In genomic region chr17:47650525-47651522, GRCh38 we compare ENCODE assay signal across 8 cellular contexts. TPM values are rescaled to one million over a fixed set of nuclear protein-coding genes. Genes with fewer than 3 reads are reported as not detected.
DNase-seq lines count a peak whose midpoint lies in the region; TF ChIP-seq lines count a peak whose summit lies in the region.

No MANE protein-coding gene starts in this region.

- H3K4me3 ChIP-seq in fibroblast of villous mesenchyme (ENCODE audit: low read depth, low read length): peak overlapping the region; percentile 79
- peak overlapping the region; percentile 88 for H3K4me3 ChIP-seq in neural cell (ENCODE audit: low read length)

- H3F3A ChIP-seq in neural cell (ENCODE audit: insufficient read depth, low read length, poor library complexity, severe bottlenecking): no peaks in the 10 kb centered on the region

- H3K27me3 ChIP-seq in neural cell (ENCODE audit: insufficient read depth, low read depth, low read length): no peaks in the 10 kb centered on the region

- no peaks in the 10 kb centered on the region for H3K27me3 Mint-ChIP-seq in stimulated activated naive CD8-positive, alpha-beta T cell treated with anti-CD3 and anti-CD28 coated beads, Interleukin-15, Interleukin-2, amounts not matched to agents 100 ng/mL and 50 ng/mL, for 24 hours

- H3K9me3 ChIP-seq in neural cell (ENCODE audit: low read length): no peaks in the 10 kb centered on the region

- H3K27ac Mint-ChIP-seq in stimulated activated naive CD8-positive, alpha-beta T cell treated with anti-CD3 and anti-CD28 coated beads, Interleukin-15, Interleukin-2, amounts not matched to agents 100 ng/mL and 50 ng/mL, for 24 hours: peak overlapping the region; percentile 98

- no peaks in the 10 kb centered on the region for H4K20me1 ChIP-seq in neural cell (ENCODE audit: insufficient read depth)

- H3K36me3 Mint-ChIP-seq in stimulated activated naive CD8-positive, alpha-beta T cell treated with anti-CD3 and anti-CD28 coated beads, Interleukin-15, Interleukin-2, amounts not matched to agents 100 ng/mL and 50 ng/mL, for 24 hours (ENCODE audit: low read depth): peaks cover 51% of the 10 kb centered on the region

- TF ChIP-seq EP300 in neural cell (conservative IDR thresholded peaks at IDR 0.05; ENCODE audit: poor library complexity, severe bottlenecking): no peak

- H3K4me1 Mint-ChIP-seq in stimulated activated naive CD8-positive, alpha-beta T cell treated with anti-CD3 and anti-CD28 coated beads, Interleukin-15, Interleukin-2, amounts not matched to agents 100 ng/mL and 50 ng/mL, for 24 hours (ENCODE audit: low read depth): peaks cover 72% of the 10 kb centered on the region

- H3K4me2 ChIP-seq in neural cell (ENCODE audit: low read length): peak overlapping the region; percentile 90

- no peaks in the 10 kb centered on the region for H3K9me2 ChIP-seq in neural cell (ENCODE audit: insufficient read depth, low read length)

- H3K9ac ChIP-seq in neural cell (ENCODE audit: low read length): peak overlapping the region; percentile 82

- H3K27ac ChIP-seq in neural cell (ENCODE audit: low read length): peak overlapping the region; percentile 79

- TF ChIP-seq CTCF in fibroblast of villous mesenchyme (IDR thresholded peaks at IDR 0.05; ENCODE audit: insufficient read depth, low read depth, low read length): no peak
- no peak for TF ChIP-seq CTCF in neural cell (IDR thresholded peaks at IDR 0.05; ENCODE audit: poor library complexity, severe bottlenecking)

- no peak for TF ChIP-seq RAD21 in neural cell (conservative IDR thresholded peaks at IDR 0.05)

- no peaks in the 10 kb centered on the region for H3K9me3 Mint-ChIP-seq in stimulated activated naive CD8-positive, alpha-beta T cell treated with anti-CD3 and anti-CD28 coated beads, Interleukin-15, Interleukin-2, amounts not matched to agents 100 ng/mL and 50 ng/mL, for 24 hours

- peak overlapping the region; percentile 19 for H2AFZ ChIP-seq in neural cell (ENCODE audit: low read depth, low read length)

- peaks cover 53% of the 10 kb centered on the region for H3K79me2 ChIP-seq in neural cell (replicated peaks; ENCODE audit: insufficient read depth, low read length)

- H3K36me3 ChIP-seq in neural cell (ENCODE audit: insufficient read depth, low read length): no peaks in the 10 kb centered on the region

- peak overlapping the region; percentile 95 for H3K4me3 Mint-ChIP-seq in stimulated activated naive CD8-positive, alpha-beta T cell treated with anti-CD3 and anti-CD28 coated beads, Interleukin-15, Interleukin-2, amounts not matched to agents 100 ng/mL and 50 ng/mL, for 24 hours

- peak; percentile 85 for DNase-seq in DMS79 treated with DMSO at 0.1 percent for 48 hours (lab: John Stamatoyannopoulos, UW)
- peak; percentile 98 for DNase-seq in H4 (ENCODE audit: low spot score)
- peak; percentile 94 for DNase-seq in M059J (ENCODE audit: low read depth)
- peak; percentile 98 to 99 for DNase-seq in SHP77 (lab: John Stamatoyannopoulos, UW)
- DNase-seq in activated gamma-delta T cell (lab: John Stamatoyannopoulos, UW): peak; percentile 87
- peak; percentile 95 for DNase-seq in fibroblast of villous mesenchyme (ENCODE audit: low read depth)

TF ChIP-seq in neural cell, 6 proteins besides CTCF, POLR2A, EP300 and RAD21:
- no peak for TF ChIP-seq TAF1 (IDR thresholded peaks at IDR 0.05; ENCODE audit: low read depth)
- peak; percentile 89 for TF ChIP-seq MXI1 (conservative IDR thresholded peaks at IDR 0.05; ENCODE audit: poor library complexity, severe bottlenecking)
- no peak for TF ChIP-seq SMC3 (conservative IDR thresholded peaks at IDR 0.05; ENCODE audit: poor library complexity)
- no peak for TF ChIP-seq POLR2AphosphoS5 (IDR thresholded peaks at IDR 0.05)
- TF ChIP-seq REST (IDR thresholded peaks at IDR 0.05; ENCODE audit: borderline replicate concordance): no peak

RNA-seq across cellular contexts. Expression of gene KPNB1, which starts 1.1 kb away (rescaled TPM):
- total RNA-seq in H4 (2014; rRNA removed; shearing (Covaris generic)): 381 and 436 TPM in 2 replicates
- total RNA-seq in M059J (2014; rRNA removed; shearing (Covaris generic)): 279 and 297 TPM in 2 replicates
- total RNA-seq in fibroblast of villous mesenchyme: 325 and 443 TPM in 2 replicates
- 80.2 and 117 TPM in 2 replicates for polyA plus RNA-seq in neural cell
- polyA minus RNA-seq in neural cell: 156 and 192 TPM in 2 replicates

RNA-seq across cellular contexts. Expression of gene TBKBP1, which starts 43.1 kb away (rescaled TPM):
- 7.8 and 13.7 TPM in 2 replicates for total RNA-seq in H4 (2014; rRNA removed; shearing (Covaris generic))
- 1.3 and 2.6 TPM in 2 replicates for total RNA-seq in M059J (2014; rRNA removed; shearing (Covaris generic))
- total RNA-seq in fibroblast of villous mesenchyme: 10.0 and 11.2 TPM in 2 replicates
- polyA plus RNA-seq in neural cell: 25.4 and 30.9 TPM in 2 replicates
- 20.8 and 29.2 TPM in 2 replicates for polyA minus RNA-seq in neural cell

Comparison
In these comparisons a context has a peak if more than half of its experiments do, and no peak if none do; other contexts are left out.
1. Peak in every context shown above with its lines: DNase-seq, H3K4me3 ChIP-seq and H3K27ac ChIP-seq.